Comparison of ENCODE assay signal across 15 cellular contexts in genomic region chr1:7687411-7687810, GRCh38.
A peak's percentile ranks its signal among the peaks of the same experiment; 100 is the strongest.
DNase-seq lines count a peak whose midpoint lies in the region; ATAC-seq, FAIRE-seq and TF ChIP-seq lines count a peak whose summit lies in the region.
"Had no signal": no experiment of that assay in that cellular context is flagged by ENCODE, and none has a peak within 500 bp of the region (broad histone marks: within the 10 kb centered on the region; RNA-seq: fewer than 3 reads in every experiment).

No MANE protein-coding gene starts in this region.

- H2BK12ac ChIP-seq in H1 (ENCODE audit: low read depth, low read length) = no peak overlapping the region
- H2BK12ac ChIP-seq in neuronal stem cell (ENCODE audit: low read length) = no peak overlapping the region

- TF ChIP-seq EP300 in H1 (IDR thresholded peaks at IDR 0.05; ENCODE audit: borderline replicate concordance in 1 of 2, low read depth in 2 of 2, low read length in 2 of 2) = no peak

- no peak overlapping the region for H2BK20ac ChIP-seq in H1 (ENCODE audit: low read length)

- intact Hi-C loops in left colon (cut with DNase I, micrococcal nuclease) = no loop called here

- H3K4me3 ChIP-seq in H7 (ENCODE audit: insufficient read depth, low read depth, low read length) = no peak overlapping the region
- no peak overlapping the region for H3K4me3 ChIP-seq in H1 (ENCODE audit: extremely low read depth in 1 of 4, insufficient read depth in 2 of 4, low read depth in 3 of 4, low read length in 4 of 4)
- H3K4me3 ChIP-seq in neuronal stem cell (ENCODE audit: low read length in 2 of 2) = no peak overlapping the region
- H3K4me3 ChIP-seq: GM23338 had no signal

- H3K4me2 ChIP-seq in H1 (ENCODE audit: insufficient read depth in 1 of 2, low read depth in 2 of 2, low read length in 2 of 2) = no peak overlapping the region
- no peak overlapping the region for H3K4me2 ChIP-seq in neuronal stem cell (ENCODE audit: insufficient read depth, low read length, poor library complexity, severe bottlenecking)
- H3K4me2 ChIP-seq: GM23338 had no signal

- no peak for TF ChIP-seq POLR2A in H1 (IDR thresholded peaks at IDR 0.05; ENCODE audit: control extremely low read depth in 1 of 2, low read depth in 2 of 2, low read length in 2 of 2)

- H4K20me1 ChIP-seq in H1 (replicated peaks in 1 of 2; ENCODE audit: control insufficient read depth in 1 of 2, insufficient read depth in 2 of 2, low read length in 2 of 2) = no peaks in the 10 kb centered on the region

- peaks cover 10% of the 10 kb centered on the region in 2 experiments; a peak in 3 of 4 replicates for H3K9me3 ChIP-seq in H1 (ENCODE audit: insufficient read depth in 2 of 2, low read depth in 1 of 2, low read length in 1 of 2)
- H3K9me3 ChIP-seq in neuronal stem cell (replicated peaks in 1 of 2; ENCODE audit: control insufficient read depth in 2 of 2, insufficient read depth in 1 of 2, low read depth in 1 of 2, low read length in 2 of 2) = peaks cover 0 to 2% of the 10 kb centered on the region in 2 donors
- H3K9me3 ChIP-seq: BE2C had no signal

- H3K23me2 ChIP-seq in H1 (ENCODE audit: low read depth, low read length) = no peaks in the 10 kb centered on the region

- H3K56ac ChIP-seq in H1 (replicated peaks; ENCODE audit: insufficient read length, low read depth, low read length) = no peak overlapping the region

- no peak overlapping the region for H3K23ac ChIP-seq in H1 (ENCODE audit: insufficient read length)
- H3K23ac ChIP-seq in neuronal stem cell (ENCODE audit: low read depth, low read length, poor library complexity) = no peak overlapping the region

- H3K9ac ChIP-seq in H1 (replicated peaks in 1 of 4; ENCODE audit: extremely low read depth in 1 of 4, low read depth in 3 of 4, low read length in 3 of 4) (no peak overlapping the region), neuronal stem cell (ENCODE audit: low read depth, low read length, poor library complexity) (peak overlapping the region; percentile 27)

- no peak for TF ChIP-seq CTCF in H1 (IDR thresholded peaks at IDR 0.05; ENCODE audit: control extremely low read depth in 1 of 3, insufficient read depth in 1 of 3, low read depth in 1 of 3, low read length in 3 of 3)

- CTCF ChIA-PET in H1 (lab: Charles Lee; ENCODE audit: partially characterized antibody) = interaction anchor here (0.6 to 6.1 kb wide), 4 partner anchors 19 to 778 kb away, joined by 3 to 28 read pairs (median 12); no protein-coding TSS in a partner anchor

- no peak for TF ChIP-seq RAD21 in H1 (IDR thresholded peaks at IDR 0.05 in 1 of 2, conservative IDR thresholded peaks at IDR 0.05 in 1 of 2; ENCODE audit: low read depth in 2 of 2, low read length in 2 of 2)

- H4K91ac ChIP-seq in H1 (replicated peaks; ENCODE audit: insufficient read length, low read length) = no peak overlapping the region
- H4K91ac ChIP-seq in neuronal stem cell (ENCODE audit: low read depth, low read length, poor library complexity) = no peak overlapping the region

- no peaks in the 10 kb centered on the region for H3K79me2 ChIP-seq in H1 (ENCODE audit: control insufficient read depth in 1 of 2, insufficient read depth in 2 of 2, low read length in 2 of 2)

- FAIRE-seq in H1 (lab: Jason Lieb, UNC) = no peak
- FAIRE-seq: A204.1 had no signal

- no peaks in the 10 kb centered on the region; the same call in 1 of the 2 replicates for H3K27me3 ChIP-seq in H7 (ENCODE audit: control insufficient read depth, insufficient read depth, low read length)
- H3K27me3 ChIP-seq in H1 (replicated peaks in 1 of 4; ENCODE audit: control insufficient read depth in 3 of 4, extremely low read depth in 1 of 4, insufficient read depth in 3 of 4, low read length in 3 of 4) = no peaks in the 10 kb centered on the region
- peaks cover 0 to 13% (median 0%) of the 10 kb centered on the region in 3 experiments for H3K27me3 ChIP-seq in neuronal stem cell (ENCODE audit: control insufficient read depth in 3 of 3, insufficient read depth in 3 of 3, low read depth in 1 of 3, low read length in 3 of 3)
- H3K27me3 ChIP-seq: BE2C had no signal

- peak overlapping the region; percentile 42 for H4K8ac ChIP-seq in H1 (ENCODE audit: extremely low read depth, insufficient read depth, low read length)
- H4K8ac ChIP-seq in neuronal stem cell (ENCODE audit: low read depth, low read length) = no peak overlapping the region

- no peak for ATAC-seq in left colon
- ATAC-seq: GM23338 had no signal

- no peak overlapping the region for H2AFZ ChIP-seq in H1 (ENCODE audit: low read length)
- no peak overlapping the region for H2AFZ ChIP-seq in neuronal stem cell (ENCODE audit: low read length)
- H2AFZ ChIP-seq: GM23338 had no signal

- peaks cover 0 to 9% (median 0%) of the 10 kb centered on the region in 4 experiments; a peak in 1 of 7 replicates for H3K4me1 ChIP-seq in H1 (replicated peaks in 1 of 4; ENCODE audit: control insufficient read depth in 3 of 4, insufficient read depth in 4 of 4, low read length in 3 of 4)
- no peaks in the 10 kb centered on the region for H3K4me1 ChIP-seq in neuronal stem cell (ENCODE audit: control insufficient read depth in 2 of 2, insufficient read depth in 1 of 2, low read depth in 1 of 2, low read length in 2 of 2)
- H3K4me1 ChIP-seq: BE2C had no signal

- H3K18ac ChIP-seq in H1 (ENCODE audit: extremely low read depth, low read length) = no peak overlapping the region
- H3K18ac ChIP-seq in neuronal stem cell (ENCODE audit: low read length) = peak overlapping the region; percentile 39

- DNase-seq in H7 (peak; percentile 16), H1 (ENCODE audit: low read depth in 1 of 2, low spot score in 2 of 2) (no peak), neuronal stem cell (ENCODE audit: low spot score) (no peak), kidney glomerular epithelial cell (lab: John Stamatoyannopoulos, UW) (no peak), left colon (no peak)
- DNase-seq in activated CD4-positive, alpha-beta T cell treated with anti-CD3 and anti-CD28 coated beads for 1 hour = no peak
- DNase-seq: ACHN; BE2C; CD4-positive, alpha-beta memory T cell; DMS153; DMS79 treated with DMSO at 0.1 percent for 48 hours; GF-D8; H9 had no signal

- H3K36me3 ChIP-seq in H7 (replicated peaks; ENCODE audit: control insufficient read depth, insufficient read depth, low read length) (no peaks in the 10 kb centered on the region), H1 (ENCODE audit: control insufficient read depth in 2 of 4, insufficient read depth in 4 of 4, low read length in 3 of 4) (no peaks in the 10 kb centered on the region), neuronal stem cell (replicated peaks in 1 of 2; ENCODE audit: control insufficient read depth in 2 of 2, insufficient read depth in 2 of 2, low read length in 2 of 2) (no peaks in the 10 kb centered on the region)
- H3K36me3 ChIP-seq: BE2C had no signal

- H2BK5ac ChIP-seq in H1 (ENCODE audit: low read depth, low read length) = no peak overlapping the region
- no peak overlapping the region for H2BK5ac ChIP-seq in neuronal stem cell (ENCODE audit: low read length)

- POLR2A ChIA-PET in H1 (lab: Charles Lee; ENCODE audit: partially characterized antibody) = interaction anchor here (0.7 to 1.8 kb wide), 5 partner anchors 11 to 633 kb away, joined by 3 to 9 read pairs (median 3); no protein-coding TSS in a partner anchor

- WGBS in H1 (ENCODE audit: extremely low coverage in 1 of 2, insufficient coverage in 1 of 2, insufficient read length in 1 of 2, insufficient replicate concordance in 2 of 2, low coverage in 1 of 2, low lambda C conversion rate in 2 of 2, missing lambda C conversion rate in 1 of 2), 2 experiments = 88% methylated on average over 9 of the region's 9 CpGs; no CpG with 5 or more reads in 1 of the 2 experiments
- WGBS in neuronal stem cell (ENCODE audit: extremely low coverage in 2 of 2, insufficient read length in 2 of 2, insufficient replicate concordance in 1 of 2), 2 donors = no CpG with 5 or more reads among the region's 9 CpGs

- H3K27ac ChIP-seq in H1 (ENCODE audit: low read depth, low read length) (no peak overlapping the region), neuronal stem cell (replicated peaks; ENCODE audit: low read length) (no peak overlapping the region)

- H2AK5ac ChIP-seq in H1 (ENCODE audit: low read depth, low read length) = no peak overlapping the region
- peak overlapping the region; percentile 81 for H2AK5ac ChIP-seq in neuronal stem cell (ENCODE audit: low read depth, low read length)

- H2BK15ac ChIP-seq in H1 (ENCODE audit: low read length) (no peak overlapping the region), neuronal stem cell (ENCODE audit: low read length) (no peak overlapping the region)

- H2BK120ac ChIP-seq in H1 (replicated peaks; ENCODE audit: low read depth, low read length) (no peak overlapping the region), neuronal stem cell (ENCODE audit: low read depth, low read length) (no peak overlapping the region)

- H3K79me1 ChIP-seq in H1 (ENCODE audit: low read depth, low read length) (no peaks in the 10 kb centered on the region), neuronal stem cell (ENCODE audit: low read depth, low read length) (no peaks in the 10 kb centered on the region)

- H4K5ac ChIP-seq in H1 (ENCODE audit: insufficient read length, low read depth, low read length) = no peak overlapping the region

- no peak overlapping the region for H3K14ac ChIP-seq in H1 (ENCODE audit: insufficient read length)
- H3K14ac ChIP-seq in neuronal stem cell (ENCODE audit: low read length) = no peak overlapping the region

- H3K4ac ChIP-seq in H1 (replicated peaks; ENCODE audit: insufficient read length, low read depth, low read length) (no peak overlapping the region), neuronal stem cell (ENCODE audit: low read length) (no peak overlapping the region)

TF ChIP-seq in H1, 55 proteins besides CTCF, POLR2A, EP300 and RAD21 (continues in another document):
- TF ChIP-seq RNF2 (IDR thresholded peaks at IDR 0.05; ENCODE audit: borderline replicate concordance, low read depth, low read length, missing control alignments, poor library complexity, severe bottlenecking) (no peak), MAX (IDR thresholded peaks at IDR 0.05) (no peak)
